In genomic region chr1:69246721-69247120, GRCh38 we compare ENCODE assay signal across 22 cellular contexts.
DNase-seq lines count a peak whose midpoint lies in the region; ATAC-seq and TF ChIP-seq lines count a peak whose summit lies in the region.
"Had no signal": no experiment of that assay in that cellular context is flagged by ENCODE, and none has a peak within 500 bp of the region (broad histone marks: within the 10 kb centered on the region; RNA-seq: fewer than 3 reads in every experiment).

No MANE protein-coding gene starts in this region.

- H3K4me3 ChIP-seq in fibroblast of pulmonary artery (replicated peaks; ENCODE audit: low read depth, low read length): no peak overlapping the region
- H3K4me3 ChIP-seq: BLaER1 treated with 17β-estradiol and CSF1 and Interleukin-3, amounts not matched to agents 10 nM and 100 nM; GM12878 had no signal

- DNase-seq in NCI-H1105 treated with DMSO at 0.1 percent for 48 hours (lab: John Stamatoyannopoulos, UW) (peak; percentile 12), NCI-H1105 (lab: John Stamatoyannopoulos, UW) (no peak), NCI-H69 (lab: John Stamatoyannopoulos, UW) (peak; percentile 71), fibroblast of pulmonary artery (ENCODE audit: low read depth) (peak; percentile 3), retina (peak; percentile 9), AML-193 (lab: John Stamatoyannopoulos, UW) (no peak)
- DNase-seq: 8988T; CD8-positive, alpha-beta memory T cell; DND-41; GDM1; HFFc6; KG1; NCI-H1092 treated with DMSO at 0.1 percent for 48 hours; NCI-H187 treated with DMSO at 0.1 percent for 48 hours; NCI-H524 treated with DMSO at 0.1 percent for 48 hours; SHP77 had no signal

- ATAC-seq in GM19397 (IDR thresholded peaks at IDR 0.05; ENCODE audit: unreplicated experiment) (no peak), HG02885 (IDR thresholded peaks at IDR 0.05; ENCODE audit: poor library complexity, unreplicated experiment) (no peak)
- ATAC-seq: GM12878, HepG2, SK-N-SH treated with all-trans-retinoic acid at 6 μM for 48 hours had no signal

- TF ChIP-seq CTCF in fibroblast of pulmonary artery (IDR thresholded peaks at IDR 0.05; ENCODE audit: low read length, missing control alignments): no peak

Comparison
In these comparisons a context has a peak if more than half of its experiments do, and no peak if none do; other contexts are left out.
1. DNase-seq: peak in NCI-H1105 treated with DMSO at 0.1 percent for 48 hours (single experiment), NCI-H69 (single experiment), fibroblast of pulmonary artery (single experiment) and retina (single experiment); none in NCI-H1105 (single experiment) and AML-193 (0 of 2).